10 cellular contexts compared by ENCODE assay signal in the genomic region with DNA sequence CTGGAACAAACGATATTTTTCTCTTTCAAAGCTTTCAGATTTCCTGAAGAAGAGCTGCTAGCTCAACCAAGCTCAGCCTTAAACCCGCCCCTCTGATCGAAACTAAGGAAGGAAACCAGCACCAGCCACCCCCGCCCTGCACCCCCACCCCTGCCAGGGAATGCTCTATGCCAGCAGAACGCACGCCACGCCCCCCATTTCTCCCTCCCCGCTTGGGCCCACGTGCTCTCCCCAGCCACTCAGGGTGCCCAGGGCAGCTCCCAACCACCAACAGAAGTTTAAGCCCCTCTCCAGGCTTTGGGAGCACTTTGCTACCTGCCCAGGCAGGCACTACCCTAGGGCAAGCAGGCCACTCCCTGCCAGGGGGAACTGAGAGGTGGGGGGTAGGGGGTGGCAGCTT. TPM values are rescaled to one million over a fixed set of nuclear protein-coding genes. Genes with fewer than 3 reads are reported as not detected.
A peak's percentile ranks its signal among the peaks of the same experiment; 100 is the strongest.
DNase-seq lines count a peak whose midpoint lies in the region; ATAC-seq and TF ChIP-seq lines count a peak whose summit lies in the region.
"Had no signal": no experiment of that assay in that cellular context is flagged by ENCODE, and none has a peak within 500 bp of the region (broad histone marks: within the 10 kb centered on the region; RNA-seq: fewer than 3 reads in every experiment).

No MANE protein-coding gene starts in this region.

- H3K36me3 Mint-ChIP-seq in activated naive CD4-positive, alpha-beta T cell treated with anti-CD3 and anti-CD28 coated beads, Interleukin-2, amount 50 U/mL, for 72 hours = no peaks in the 10 kb centered on the region
- no peaks in the 10 kb centered on the region for H3K36me3 Mint-ChIP-seq in activated naive CD8-positive, alpha-beta T cell treated with anti-CD3 and anti-CD28 coated beads for 36 hours
- H3K36me3 Mint-ChIP-seq in activated T-helper 1 cell treated with anti-CD3 and anti-CD28 coated beads, Interleukin-12 subunit alpha, Interleukin-12 subunit beta, Interleukin-2, Interleukin-4 antibody, amounts not matched to agents 30 ng/mL and 10 ng/mL and 1 ng/mL, durations not matched to agents 14 hours and 24 hours and 36 hours (ENCODE audit: low read depth) = no peaks in the 10 kb centered on the region
- H3K36me3 Mint-ChIP-seq: CD8-positive, alpha-beta memory T cell had no signal

- no peak for TF ChIP-seq CTCF in dorsolateral prefrontal cortex (IDR thresholded peaks at IDR 0.05 in 54 of 56, conservative IDR thresholded peaks at IDR 0.05 in 2 of 56; ENCODE audit: low read depth in 1 of 56, partially characterized antibody in 56 of 56)

- peak; percentile 23 for DNase-seq in activated naive CD4-positive, alpha-beta T cell treated with Interleukin-2 at 50 U/mL for 16 hours
- no peak for DNase-seq in activated naive CD4-positive, alpha-beta T cell treated with anti-CD3 and anti-CD28 coated beads, Interleukin-2, amount 50 U/mL, for 72 hours (ENCODE audit: low spot score in 2 of 2)
- peak; percentile 40 for DNase-seq in activated naive CD8-positive, alpha-beta T cell treated with anti-CD3 and anti-CD28 coated beads for 36 hours
- peak; percentile 40 to 51 for DNase-seq in lung microvascular endothelial cell (ENCODE audit: low read depth in 2 of 2)
- peak; percentile 93 for DNase-seq in ureter (ENCODE audit: low spot score)
- DNase-seq in dorsolateral prefrontal cortex = no peak
- no peak for DNase-seq in NCI-H2227 (lab: John Stamatoyannopoulos, UW; ENCODE audit: unreplicated experiment)
- DNase-seq in activated T-helper 1 cell treated with anti-CD3 and anti-CD28 coated beads, Interleukin-12 subunit alpha, Interleukin-12 subunit beta, Interleukin-2, Interleukin-4 antibody, amounts not matched to agents 30 ng/mL and 10 ng/mL and 1 ng/mL, durations not matched to agents 14 hours and 24 hours and 36 hours (ENCODE audit: low spot score) = no peak

- no peak overlapping the region for H3K4me3 Mint-ChIP-seq in activated naive CD8-positive, alpha-beta T cell treated with anti-CD3 and anti-CD28 coated beads for 36 hours
- no peak overlapping the region for H3K4me3 Mint-ChIP-seq in activated T-helper 1 cell treated with anti-CD3 and anti-CD28 coated beads, Interleukin-12 subunit alpha, Interleukin-12 subunit beta, Interleukin-2, Interleukin-4 antibody, amounts not matched to agents 30 ng/mL and 10 ng/mL and 1 ng/mL, durations not matched to agents 14 hours and 24 hours and 36 hours
- H3K4me3 Mint-ChIP-seq: CD8-positive, alpha-beta memory T cell had no signal

- peaks cover 0 to under 1% (median 0%) of the 10 kb centered on the region in 45 donors for H3K27me3 ChIP-seq in dorsolateral prefrontal cortex

- no peaks in the 10 kb centered on the region for H3K9me3 Mint-ChIP-seq in activated naive CD4-positive, alpha-beta T cell treated with anti-CD3 and anti-CD28 coated beads, Interleukin-2, amount 50 U/mL, for 72 hours
- H3K9me3 Mint-ChIP-seq in activated naive CD8-positive, alpha-beta T cell treated with anti-CD3 and anti-CD28 coated beads for 36 hours = no peaks in the 10 kb centered on the region
- no peaks in the 10 kb centered on the region for H3K9me3 Mint-ChIP-seq in activated T-helper 1 cell treated with anti-CD3 and anti-CD28 coated beads, Interleukin-12 subunit alpha, Interleukin-12 subunit beta, Interleukin-2, Interleukin-4 antibody, amounts not matched to agents 30 ng/mL and 10 ng/mL and 1 ng/mL, durations not matched to agents 14 hours and 24 hours and 36 hours
- H3K9me3 Mint-ChIP-seq: CD8-positive, alpha-beta memory T cell had no signal

- peak overlapping the region in 1 of 2 donors; percentile 71 for H3K27ac Mint-ChIP-seq in activated naive CD4-positive, alpha-beta T cell treated with anti-CD3 and anti-CD28 coated beads, Interleukin-2, amount 50 U/mL, for 72 hours
- no peak overlapping the region for H3K27ac Mint-ChIP-seq in activated naive CD8-positive, alpha-beta T cell treated with anti-CD3 and anti-CD28 coated beads for 36 hours
- no peak overlapping the region for H3K27ac Mint-ChIP-seq in activated T-helper 1 cell treated with anti-CD3 and anti-CD28 coated beads, Interleukin-12 subunit alpha, Interleukin-12 subunit beta, Interleukin-2, Interleukin-4 antibody, amounts not matched to agents 30 ng/mL and 10 ng/mL and 1 ng/mL, durations not matched to agents 14 hours and 24 hours and 36 hours

- H3K27ac ChIP-seq in dorsolateral prefrontal cortex = no peak overlapping the region

- H3K4me1 Mint-ChIP-seq in activated naive CD8-positive, alpha-beta T cell treated with anti-CD3 and anti-CD28 coated beads for 36 hours = peaks cover 17% of the 10 kb centered on the region
- peaks cover 8% of the 10 kb centered on the region for H3K4me1 Mint-ChIP-seq in activated T-helper 1 cell treated with anti-CD3 and anti-CD28 coated beads, Interleukin-12 subunit alpha, Interleukin-12 subunit beta, Interleukin-2, Interleukin-4 antibody, amounts not matched to agents 30 ng/mL and 10 ng/mL and 1 ng/mL, durations not matched to agents 14 hours and 24 hours and 36 hours (ENCODE audit: low read depth)

- H3K4me3 ChIP-seq in dorsolateral prefrontal cortex = no peak overlapping the region

- intact Hi-C loops in dorsolateral prefrontal cortex (cut with DNase I) = no loop called here
- intact Hi-C loops in activated T-helper 1 cell treated with anti-CD3 and anti-CD28 coated beads, Interleukin-12 subunit alpha, Interleukin-12 subunit beta, Interleukin-2, Interleukin-4 antibody, amounts not matched to agents 30 ng/mL and 10 ng/mL and 1 ng/mL, durations not matched to agents 14 hours and 24 hours and 36 hours (cut with micrococcal nuclease) = no loop called here

- no peaks in the 10 kb centered on the region for H3K27me3 Mint-ChIP-seq in activated naive CD8-positive, alpha-beta T cell treated with anti-CD3 and anti-CD28 coated beads for 36 hours
- H3K27me3 Mint-ChIP-seq in activated T-helper 1 cell treated with anti-CD3 and anti-CD28 coated beads, Interleukin-12 subunit alpha, Interleukin-12 subunit beta, Interleukin-2, Interleukin-4 antibody, amounts not matched to agents 30 ng/mL and 10 ng/mL and 1 ng/mL, durations not matched to agents 14 hours and 24 hours and 36 hours (ENCODE audit: insufficient read depth) = peaks cover 5% of the 10 kb centered on the region
- H3K27me3 Mint-ChIP-seq: CD8-positive, alpha-beta memory T cell had no signal

- ATAC-seq in activated naive CD4-positive, alpha-beta T cell treated with anti-CD3 and anti-CD28 coated beads, Interleukin-2, amount 50 U/mL, for 72 hours = no peak

RNA-seq across cellular contexts. Expression of a gene that starts 18.8 kb away (rescaled TPM):
- not detected for total RNA-seq in activated naive CD4-positive, alpha-beta T cell treated with anti-CD3 and anti-CD28 coated beads, Interleukin-2, amount 50 U/mL, for 72 hours
- not detected for total RNA-seq in activated naive CD8-positive, alpha-beta T cell treated with anti-CD3 and anti-CD28 coated beads for 36 hours
- not detected in 2 replicates for total RNA-seq in lung microvascular endothelial cell
- total RNA-seq in ureter = not detected
- total RNA-seq in dorsolateral prefrontal cortex = 1 to 10 TPM in 1 of 120 experiments, not detected in 119; 1.7 TPM
- not detected in 2 replicates for total RNA-seq in activated T-helper 1 cell treated with anti-CD3 and anti-CD28 coated beads, Interleukin-12 subunit alpha, Interleukin-12 subunit beta, Interleukin-2, Interleukin-4 antibody, amounts not matched to agents 30 ng/mL and 10 ng/mL and 1 ng/mL, durations not matched to agents 14 hours and 24 hours and 36 hours
- total RNA-seq: CD8-positive, alpha-beta memory T cell; mononuclear cell had no signal

RNA-seq across cellular contexts. Expression of a gene that starts 33.5 kb away (rescaled TPM):
- total RNA-seq in activated naive CD4-positive, alpha-beta T cell treated with anti-CD3 and anti-CD28 coated beads, Interleukin-2, amount 50 U/mL, for 72 hours = under 1 TPM; 0.12 to 0.25 TPM
- under 1 TPM; 0.95 to 0.96 TPM for total RNA-seq in activated naive CD8-positive, alpha-beta T cell treated with anti-CD3 and anti-CD28 coated beads for 36 hours
- total RNA-seq in lung microvascular endothelial cell = not detected in 2 replicates
- not detected for total RNA-seq in ureter
- total RNA-seq in dorsolateral prefrontal cortex = not detected
- total RNA-seq in activated T-helper 1 cell treated with anti-CD3 and anti-CD28 coated beads, Interleukin-12 subunit alpha, Interleukin-12 subunit beta, Interleukin-2, Interleukin-4 antibody, amounts not matched to agents 30 ng/mL and 10 ng/mL and 1 ng/mL, durations not matched to agents 14 hours and 24 hours and 36 hours = not detected in 2 replicates
- total RNA-seq: CD8-positive, alpha-beta memory T cell; mononuclear cell had no signal

RNA-seq across cellular contexts. Expression of a gene that starts 37.2 kb away (rescaled TPM):
- total RNA-seq in activated naive CD4-positive, alpha-beta T cell treated with anti-CD3 and anti-CD28 coated beads, Interleukin-2, amount 50 U/mL, for 72 hours = under 1 TPM; 0.34 to 0.66 TPM
- total RNA-seq in activated naive CD8-positive, alpha-beta T cell treated with anti-CD3 and anti-CD28 coated beads for 36 hours = under 1 TPM; 0.48 to 0.62 TPM
- total RNA-seq in lung microvascular endothelial cell (11.3 and 12.6 TPM in 2 replicates), ureter (815 TPM), dorsolateral prefrontal cortex (1 to 10 TPM in 10 of 120 experiments, under 1 TPM in 42, not detected in 68; 0.18 to 2.7 (median 0.59) TPM)
- total RNA-seq in activated T-helper 1 cell treated with anti-CD3 and anti-CD28 coated beads, Interleukin-12 subunit alpha, Interleukin-12 subunit beta, Interleukin-2, Interleukin-4 antibody, amounts not matched to agents 30 ng/mL and 10 ng/mL and 1 ng/mL, durations not matched to agents 14 hours and 24 hours and 36 hours = 0.23 TPM in 1 of 2 replicates, not detected in the other

RNA-seq across cellular contexts. Expression of a gene that starts 53.7 kb away (rescaled TPM):
- total RNA-seq in activated naive CD4-positive, alpha-beta T cell treated with anti-CD3 and anti-CD28 coated beads, Interleukin-2, amount 50 U/mL, for 72 hours = not detected
- under 1 TPM in 1 of 2 experiments, not detected in 1; 0.22 TPM for total RNA-seq in activated naive CD8-positive, alpha-beta T cell treated with anti-CD3 and anti-CD28 coated beads for 36 hours
- total RNA-seq in lung microvascular endothelial cell = not detected in 2 replicates
- total RNA-seq in ureter = 0.81 TPM
- total RNA-seq in dorsolateral prefrontal cortex = not detected
- total RNA-seq in activated T-helper 1 cell treated with anti-CD3 and anti-CD28 coated beads, Interleukin-12 subunit alpha, Interleukin-12 subunit beta, Interleukin-2, Interleukin-4 antibody, amounts not matched to agents 30 ng/mL and 10 ng/mL and 1 ng/mL, durations not matched to agents 14 hours and 24 hours and 36 hours = not detected in 2 replicates
- total RNA-seq: CD8-positive, alpha-beta memory T cell; mononuclear cell had no signal

Comparison
In these comparisons a context has a peak if more than half of its experiments do, and no peak if none do; other contexts are left out.
1. DNase-seq: peak in activated naive CD4-positive, alpha-beta T cell treated with Interleukin-2 at 50 U/mL for 16 hours (single experiment), activated naive CD8-positive, alpha-beta T cell treated with anti-CD3 and anti-CD28 coated beads for 36 hours (single experiment), lung microvascular endothelial cell (2 of 2) and ureter (single experiment); none in activated naive CD4-positive, alpha-beta T cell treated with anti-CD3 and anti-CD28 coated beads, Interleukin-2, amount 50 U/mL, for 72 hours (0 of 2), dorsolateral prefrontal cortex (0 of 10), NCI-H2227 (single experiment) and activated T-helper 1 cell treated with anti-CD3 and anti-CD28 coated beads, Interleukin-12 subunit alpha, Interleukin-12 subunit beta, Interleukin-2, Interleukin-4 antibody, amounts not matched to agents 30 ng/mL and 10 ng/mL and 1 ng/mL, durations not matched to agents 14 hours and 24 hours and 36 hours (single experiment).
2. RNA of a gene that starts 37.2 kb away (total RNA-seq): 815 TPM in ureter (single experiment); 11.3 to 12.6 TPM in lung microvascular endothelial cell, 0.34 to 0.66 TPM in activated naive CD4-positive, alpha-beta T cell treated with anti-CD3 and anti-CD28 coated beads, Interleukin-2, amount 50 U/mL, for 72 hours, 0.48 to 0.62 TPM in activated naive CD8-positive, alpha-beta T cell treated with anti-CD3 and anti-CD28 coated beads for 36 hours, 0.18 to 2.7 TPM in dorsolateral prefrontal cortex and 0.23 TPM in activated T-helper 1 cell treated with anti-CD3 and anti-CD28 coated beads, Interleukin-12 subunit alpha, Interleukin-12 subunit beta, Interleukin-2, Interleukin-4 antibody, amounts not matched to agents 30 ng/mL and 10 ng/mL and 1 ng/mL, durations not matched to agents 14 hours and 24 hours and 36 hours; every median in the first group is over 10 times any median in the second.